1 cellular context compared by ENCODE assay signal in the genomic region with DNA sequence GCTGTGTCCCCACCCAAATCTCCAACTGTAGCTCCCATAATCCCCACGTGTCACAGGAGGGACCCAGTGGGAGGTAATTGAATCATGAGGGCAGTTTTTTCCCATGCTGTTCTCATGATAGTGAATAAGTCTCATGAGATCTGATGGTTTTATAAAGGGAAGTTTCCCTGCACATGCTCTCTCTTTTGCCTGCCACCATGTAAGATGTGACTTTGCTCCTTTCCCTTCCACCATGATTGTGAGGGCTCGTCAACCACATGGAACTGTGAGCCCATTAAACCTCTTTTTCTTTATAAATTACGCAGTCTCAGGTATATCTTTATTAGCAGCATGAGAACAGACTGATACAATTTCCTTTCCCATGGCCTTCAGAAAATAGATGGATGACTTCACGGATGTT.
TF ChIP-seq lines count a peak whose summit lies in the region.

No MANE protein-coding gene starts in this region.

TF ChIP-seq in K562, 482 proteins besides CTCF, POLR2A, EP300 and RAD21 (continued from another document):
- TF ChIP-seq, protein P1, sequence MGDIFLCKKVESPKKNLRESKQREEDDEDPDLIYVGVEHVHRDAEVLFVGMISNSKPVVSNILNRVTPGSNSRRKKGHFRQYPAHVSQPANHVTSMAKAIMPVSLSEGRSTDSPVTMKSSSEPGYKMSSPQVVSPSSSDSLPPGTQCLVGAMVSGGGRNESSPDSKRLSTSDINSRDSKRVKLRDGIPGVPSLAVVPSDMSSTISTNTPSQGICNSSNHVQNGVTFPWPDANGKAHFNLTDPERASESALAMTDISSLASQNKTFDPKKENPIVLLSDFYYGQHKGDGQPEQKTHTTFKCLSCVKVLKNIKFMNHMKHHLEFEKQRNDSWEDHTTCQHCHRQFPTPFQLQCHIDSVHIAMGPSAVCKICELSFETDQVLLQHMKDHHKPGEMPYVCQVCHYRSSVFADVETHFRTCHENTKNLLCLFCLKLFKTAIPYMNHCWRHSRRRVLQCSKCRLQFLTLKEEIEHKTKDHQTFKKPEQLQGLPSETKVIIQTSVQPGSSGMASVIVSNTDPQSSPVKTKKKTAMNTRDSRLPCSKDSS (IDR thresholded peaks at IDR 0.05; ENCODE audit: low read depth, partially characterized antibody) = peak; percentile 73
- peak; percentile 37; the same call in 1 of the 2 replicates for TF ChIP-seq ZNF431 (CRISPR knock-in tag; IDR thresholded peaks at IDR 0.05)
